Comparison of ENCODE assay signal across 8 cellular contexts in genomic region chr19:48169974-48170803, GRCh38. TPM values are rescaled to one million over a fixed set of nuclear protein-coding genes. Genes with fewer than 3 reads are reported as not detected.
DNase-seq lines count a peak whose midpoint lies in the region; ATAC-seq and TF ChIP-seq lines count a peak whose summit lies in the region.

TSS of gene LIG1 (minus strand) at chr19:48170344. CDS start at chr19:48165566, 4,778 bp downstream.
TSS of gene ZSWIM9 (plus strand) at chr19:48170680. CDS start at chr19:48171803, 1,123 bp downstream.

- peak; percentile 73 for ATAC-seq in HG02571 (IDR thresholded peaks at IDR 0.05; ENCODE audit: unreplicated experiment)
- ATAC-seq in omental fat pad (ENCODE audit: low FRiP score): peak; percentile 96

- H3K79me2 ChIP-seq in SK-N-SH (ENCODE audit: insufficient read depth): peaks cover 44% of the 10 kb centered on the region

- peak within 1 kb of the TSS; percentile 93 for H3K4me3 Mint-ChIP-seq in activated naive CD4-positive, alpha-beta T cell treated with anti-CD3 and anti-CD28 coated beads, Interleukin-2, amount 50 U/mL, for 24 hours

- H3K27ac ChIP-seq in SK-N-SH (ENCODE audit: low read depth in 2 of 2, low read length in 1 of 2) (peak within 1 kb of the TSS; percentile 83 to 97), testis (peak within 1 kb of the TSS; percentile 89 to 91)

- H3K36me3 Mint-ChIP-seq in activated naive CD4-positive, alpha-beta T cell treated with anti-CD3 and anti-CD28 coated beads, Interleukin-2, amount 50 U/mL, for 24 hours: peaks cover 13% of the 10 kb centered on the region

- peaks cover 12 to 25% of the 10 kb centered on the region in 2 experiments for H3K36me3 ChIP-seq in SK-N-SH (replicated peaks in 1 of 2; ENCODE audit: control insufficient read depth in 1 of 2, insufficient read depth in 2 of 2, low read length in 1 of 2)
- H3K36me3 ChIP-seq in testis (ENCODE audit: low read depth, missing control alignments): no peaks in the 10 kb centered on the region

- H3K27ac Mint-ChIP-seq in activated naive CD4-positive, alpha-beta T cell treated with anti-CD3 and anti-CD28 coated beads, Interleukin-2, amount 50 U/mL, for 24 hours: peak within 1 kb of the TSS; percentile 95

- TF ChIP-seq RAD21 in SK-N-SH (IDR thresholded peaks at IDR 0.05; ENCODE audit: low read length): no peak

- peak within 1 kb of the TSS; percentile 99 for H3K4me2 ChIP-seq in SK-N-SH

- TF ChIP-seq EP300 in SK-N-SH (IDR thresholded peaks at IDR 0.05; ENCODE audit: borderline replicate concordance in 1 of 2, low read depth in 1 of 2, low read length in 1 of 2): no peak

- no peaks in the 10 kb centered on the region for H4K20me1 ChIP-seq in SK-N-SH (ENCODE audit: insufficient read depth)

- no peaks in the 10 kb centered on the region for H3K27me3 Mint-ChIP-seq in activated naive CD4-positive, alpha-beta T cell treated with anti-CD3 and anti-CD28 coated beads, Interleukin-2, amount 50 U/mL, for 24 hours

- H2AFZ ChIP-seq in SK-N-SH (ENCODE audit: low read depth): peak within 1 kb of the TSS; percentile 96

- no peaks in the 10 kb centered on the region for H3K9me3 Mint-ChIP-seq in activated naive CD4-positive, alpha-beta T cell treated with anti-CD3 and anti-CD28 coated beads, Interleukin-2, amount 50 U/mL, for 24 hours

- peak within 1 kb of the TSS; percentile 88 for H3K9ac ChIP-seq in SK-N-SH

- H3K9me2 ChIP-seq in SK-N-SH: no peaks in the 10 kb centered on the region

- DNase-seq in NCI-H1092 (lab: John Stamatoyannopoulos, UW): peak; percentile 91
- DNase-seq in SK-N-SH: peak; percentile 98
- peak; percentile 93 for DNase-seq in globus pallidus (ENCODE audit: low spot score)
- DNase-seq in omental fat pad (ENCODE audit: low spot score): peak; percentile 65
- DNase-seq in testis: peak; percentile 94

- no peak for TF ChIP-seq POLR2A in testis (IDR thresholded peaks at IDR 0.05)

- intact Hi-C loops in testis (cut with DNase I; ENCODE audit: low total_unique reads): no loop called here

- H3K4me3 ChIP-seq in GM08714 (ENCODE audit: low read length) (peak within 1 kb of the TSS; percentile 90), SK-N-SH (ENCODE audit: low read depth in 2 of 2, low read length in 1 of 2) (peak within 1 kb of the TSS; percentile 73 to 100), testis (peak within 1 kb of the TSS; percentile 73 to 75)

- H3K4me1 Mint-ChIP-seq in activated naive CD4-positive, alpha-beta T cell treated with anti-CD3 and anti-CD28 coated beads, Interleukin-2, amount 50 U/mL, for 24 hours: peaks cover 36% of the 10 kb centered on the region

- H3K4me1 ChIP-seq in SK-N-SH (ENCODE audit: control insufficient read depth in 1 of 2, insufficient read depth in 2 of 2, low read depth in 1 of 2, low read length in 1 of 2) (peaks cover 10 to 12% of the 10 kb centered on the region in 2 experiments; a peak in 1 of 4 replicates), testis (peaks cover 7% of the 10 kb centered on the region)

- under 1% methylated on average over 47 of the region's 81 CpGs for WGBS in SK-N-SH (ENCODE audit: low lambda C conversion rate)
- 1% methylated on average over 50 to 81 of the region's 81 CpGs for WGBS in testis, 2 donors

- POLR2A ChIA-PET in SK-N-SH (lab: Yijun Ruan, JAX): interaction anchor here (1.0 to 1.8 kb wide), 3 partner anchors 33 to 60 kb away, joined by 3 to 11 read pairs (median 4); no protein-coding TSS in a partner anchor

- TF ChIP-seq CTCF in SK-N-SH (IDR thresholded peaks at IDR 0.05) (no peak), omental fat pad (IDR thresholded peaks at IDR 0.05) (no peak), testis (IDR thresholded peaks at IDR 0.05) (peak in 1 of 3 experiments; percentile 19)

- peaks cover 8% of the 10 kb centered on the region for H3F3A ChIP-seq in SK-N-SH (replicated peaks; ENCODE audit: insufficient read depth)

- no peaks in the 10 kb centered on the region for H3K27me3 ChIP-seq in SK-N-SH (ENCODE audit: insufficient read depth)
- H3K27me3 ChIP-seq in testis: no peaks in the 10 kb centered on the region

- H3K9me3 ChIP-seq in SK-N-SH (no peaks in the 10 kb centered on the region), testis (no peaks in the 10 kb centered on the region)

- CTCF ChIA-PET in SK-N-SH (lab: Yijun Ruan, JAX): interaction anchor here (0.5 to 1.7 kb wide), 7 partner anchors 17 to 1274 kb away, joined by 3 to 5 read pairs (median 4); no protein-coding TSS in a partner anchor

TF ChIP-seq in SK-N-SH, 30 proteins besides CTCF, POLR2A, EP300 and RAD21 (continues in another document):
- TF ChIP-seq NFIC (IDR thresholded peaks at IDR 0.05; ENCODE audit: borderline replicate concordance) (no peak), FOSL2 (IDR thresholded peaks at IDR 0.05; ENCODE audit: borderline replicate concordance, low read depth) (no peak), ZBTB33 (IDR thresholded peaks at IDR 0.05; ENCODE audit: borderline replicate concordance, low read depth) (no peak), ELF1 (IDR thresholded peaks at IDR 0.05) (peak; percentile 60), MAX (IDR thresholded peaks at IDR 0.05; ENCODE audit: low read depth) (peak; percentile 88), NRF1 (IDR thresholded peaks at IDR 0.05; ENCODE audit: low read depth, low read length) (peak; percentile 54), YY1 (IDR thresholded peaks at IDR 0.05; ENCODE audit: low read depth) (0 out of 2 replicates have a peak, but pooled peaks have one; percentile 19), USF2 (IDR thresholded peaks at IDR 0.05; ENCODE audit: borderline replicate concordance, low read depth, low read length) (no peak), TEAD4 (IDR thresholded peaks at IDR 0.05; ENCODE audit: borderline replicate concordance, insufficient read depth) (no peak), SMC3 (IDR thresholded peaks at IDR 0.05; ENCODE audit: low read depth, low read length) (no peak), FOXM1 (IDR thresholded peaks at IDR 0.05; ENCODE audit: low read depth) (no peak), TAF1 (IDR thresholded peaks at IDR 0.05; ENCODE audit: borderline replicate concordance, low read depth, low read length) (peak; percentile 35; the same call in 1 of the 2 replicates), IRF3 (IDR thresholded peaks at IDR 0.05; ENCODE audit: low read depth, low read length) (no peak), MXI1 (IDR thresholded peaks at IDR 0.05; ENCODE audit: low read depth, low read length) (peak; percentile 88), SIN3A (IDR thresholded peaks at IDR 0.05; ENCODE audit: borderline replicate concordance, low read depth, low read length) (peak; percentile 91), CHD2 (IDR thresholded peaks at IDR 0.05; ENCODE audit: low read length, partially characterized antibody) (peak; percentile 80), POLR2AphosphoS5 (IDR thresholded peaks at IDR 0.05; ENCODE audit: low read depth, low read length) (peak; percentile 50; the same call in 1 of the 2 replicates), RCOR1 (IDR thresholded peaks at IDR 0.05; ENCODE audit: low read length) (peak; percentile 34; the same call in 1 of the 2 replicates)

RNA-seq across cellular contexts. Expression of gene LIG1, which starts in this region (rescaled TPM):
- 39.6 and 53.0 TPM in 2 replicates for polyA plus RNA-seq in SK-N-SH (2012; rRNA removed)
- polyA plus RNA-seq in SK-N-SH (2012; cell fraction: cytosol; rRNA removed): 23.3 and 28.9 TPM in 2 replicates
- 153 and 182 TPM in 2 replicates for polyA plus RNA-seq in SK-N-SH (2012; cell fraction: nucleus; rRNA removed)
- total RNA-seq in omental fat pad: 10 to 100 TPM in 1 of 4 donors, 1 to 10 TPM in 3; 6.1 to 10.9 (median 7.3) TPM
- total RNA-seq in testis: 10 to 100 TPM; 69.7 to 73.3 TPM
- 51.9 TPM for polyA plus RNA-seq in testis (ENCODE audit: insufficient read depth, low read depth, low replicate concordance)

RNA-seq across cellular contexts. Expression of gene ZSWIM9, which starts in this region (rescaled TPM):
- polyA plus RNA-seq in SK-N-SH (2012; rRNA removed): 1.3 and 2.2 TPM in 2 replicates
- polyA plus RNA-seq in SK-N-SH (2012; cell fraction: cytosol; rRNA removed): 2.7 TPM in 2 replicates
- 1.8 and 2.8 TPM in 2 replicates for polyA plus RNA-seq in SK-N-SH (2012; cell fraction: nucleus; rRNA removed)
- total RNA-seq in omental fat pad: 1 to 10 TPM; 1.5 to 3.3 (median 2.0) TPM
- 1 to 10 TPM; 5.8 to 7.2 TPM for total RNA-seq in testis
- polyA plus RNA-seq in testis (ENCODE audit: insufficient read depth, low read depth, low replicate concordance): 5.1 TPM

Comparison
In these comparisons a context has a peak if more than half of its experiments do, and no peak if none do; other contexts are left out.
1. Peak in every context shown above with its lines: DNase-seq, ATAC-seq, H3K4me3 ChIP-seq and H3K27ac ChIP-seq.
2. RNA of gene LIG1 (total RNA-seq): 69.7 to 73.3 TPM in testis; 6.1 to 10.9 TPM in omental fat pad; every median in the first group is over 4 times any median in the second.